Comparison of ENCODE assay signal across 9 cellular contexts in the genomic region with DNA sequence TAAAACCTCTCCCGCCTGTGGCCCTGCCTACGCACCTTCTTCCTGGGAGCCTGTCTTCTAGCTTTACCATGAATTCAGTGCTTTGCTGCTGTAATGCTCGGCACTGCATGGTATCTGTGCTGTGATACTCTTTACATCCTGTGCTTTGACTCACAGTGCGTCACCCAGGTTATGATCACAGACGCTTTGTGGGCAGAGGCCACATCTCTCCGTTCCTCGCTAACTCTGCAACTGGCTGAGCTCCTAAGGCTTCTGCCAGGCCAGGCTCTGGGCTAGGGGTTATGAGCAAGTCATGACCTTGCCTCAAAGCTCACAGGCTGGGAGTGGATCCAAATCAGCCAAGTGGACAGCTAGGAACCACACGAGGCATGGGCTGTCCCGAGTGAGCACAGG. TPM values are rescaled to one million over a fixed set of nuclear protein-coding genes. Genes with fewer than 3 reads are reported as not detected.
DNase-seq lines count a peak whose midpoint lies in the region; ATAC-seq, FAIRE-seq and TF ChIP-seq lines count a peak whose summit lies in the region.
"Had no signal": no experiment of that assay in that cellular context is flagged by ENCODE, and none has a peak within 500 bp of the region (broad histone marks: within the 10 kb centered on the region; RNA-seq: fewer than 3 reads in every experiment).

No MANE protein-coding gene starts in this region.

- CTCF ChIA-PET in activated CD4-positive, alpha-beta T cell treated with anti-CD3 and anti-CD28 coated beads for 36 hours (lab: Charles Lee): interaction anchor here (0.5 to 1.3 kb wide), 4 partner anchors 34 to 270 kb away, joined by 3 to 6 read pairs (median 3); no protein-coding TSS in a partner anchor
- CTCF ChIA-PET in mammary epithelial cell (lab: Charles Lee; ENCODE audit: low non-redundant PET): interaction anchor here (0.6 kb wide), 1 partner anchor 267 kb away, joined by 4 read pairs; no protein-coding TSS in a partner anchor

- no TSS peak for BruUV-seq in mammary epithelial cell (replicated peaks; lab: Mats Ljungman, UMichigan)

- no peak for FAIRE-seq in small intestine (lab: Jason Lieb, UNC)

- H3K9me3 ChIP-seq in mammary epithelial cell (replicated peaks; ENCODE audit: insufficient read depth, low read length): no peaks in the 10 kb centered on the region
- no peaks in the 10 kb centered on the region for H3K9me3 ChIP-seq in small intestine (ENCODE audit: control insufficient read depth, low read depth)
- H3K9me3 ChIP-seq: stomach had no signal

- TF ChIP-seq CTCF in mammary epithelial cell (conservative IDR thresholded peaks at IDR 0.05 in 1 of 2, IDR thresholded peaks at IDR 0.05 in 1 of 2; ENCODE audit: extremely low read depth in 1 of 2, insufficient read depth in 1 of 2, low read depth in 1 of 2, low read length in 2 of 2): no peak

- 80% methylated on average over 7 of the region's 9 CpGs for WGBS in mammary epithelial cell (ENCODE audit: low coverage, missing lambda C conversion rate)
- WGBS in small intestine, 3 donors: 71 to 79% (median 73%) methylated on average over 9 of the region's 9 CpGs

- H3K27me3 Mint-ChIP-seq in activated CD4-positive, alpha-beta T cell treated with anti-CD3 and anti-CD28 coated beads for 36 hours: no peaks in the 10 kb centered on the region

- H3K4me1 ChIP-seq in mammary epithelial cell (ENCODE audit: insufficient read depth, low read length): peaks cover 10% of the 10 kb centered on the region
- H3K4me1 ChIP-seq in small intestine (ENCODE audit: control insufficient read depth in 2 of 2, insufficient read depth in 1 of 2, low read depth in 1 of 2, low read length in 1 of 2): no peaks in the 10 kb centered on the region
- H3K4me1 ChIP-seq: stomach had no signal

- peak overlapping the region; percentile 69 for H3K27ac Mint-ChIP-seq in activated CD4-positive, alpha-beta T cell treated with anti-CD3 and anti-CD28 coated beads for 36 hours

- no peak overlapping the region for H3K4me3 Mint-ChIP-seq in activated CD4-positive, alpha-beta T cell treated with anti-CD3 and anti-CD28 coated beads for 36 hours

- in situ Hi-C loops in mammary epithelial cell (cut with MboI; ENCODE audit: low sequenced_read_pairs in 2 of 2): no loop called here

- H3K9ac ChIP-seq in mammary epithelial cell (ENCODE audit: insufficient read depth, low read length): no peak overlapping the region

- H3K36me3 ChIP-seq in mammary epithelial cell (ENCODE audit: insufficient read depth, low read length) (no peaks in the 10 kb centered on the region), small intestine (ENCODE audit: control insufficient read depth in 2 of 2, insufficient read depth in 2 of 2, low read length in 2 of 2) (no peaks in the 10 kb centered on the region)
- H3K36me3 ChIP-seq: stomach had no signal

- H3K27me3 ChIP-seq in mammary epithelial cell (ENCODE audit: insufficient read depth, low read length) (no peaks in the 10 kb centered on the region), small intestine (ENCODE audit: control insufficient read depth in 2 of 2, insufficient read depth in 2 of 2, low read length in 2 of 2) (no peaks in the 10 kb centered on the region)
- H3K27me3 ChIP-seq: stomach had no signal

- peaks cover 9% of the 10 kb centered on the region for H3K4me1 Mint-ChIP-seq in activated CD4-positive, alpha-beta T cell treated with anti-CD3 and anti-CD28 coated beads for 36 hours

- dilution Hi-C loops in mammary epithelial cell (cut with HindIII; ENCODE audit: low sequenced_read_pairs): no loop called here

- H2AFZ ChIP-seq in mammary epithelial cell (ENCODE audit: low read depth, low read length): no peak overlapping the region

- no peak overlapping the region for H3K4me3 ChIP-seq in mammary epithelial cell (replicated peaks in 1 of 3; ENCODE audit: insufficient read depth in 1 of 3, low read depth in 2 of 3, low read length in 3 of 3)
- H3K4me3 ChIP-seq in small intestine (ENCODE audit: low read depth in 1 of 2, low read length in 2 of 2): no peak overlapping the region
- H3K4me3 ChIP-seq: stomach had no signal

- no peaks in the 10 kb centered on the region for H3K79me2 ChIP-seq in mammary epithelial cell (ENCODE audit: insufficient read depth, low read length)

- H3K27ac ChIP-seq in mammary epithelial cell (ENCODE audit: insufficient read depth, low read depth, low read length) (no peak overlapping the region), small intestine (ENCODE audit: low read depth in 1 of 2, low read length in 1 of 2) (no peak overlapping the region)
- H3K27ac ChIP-seq: stomach had no signal

- intact Hi-C loops in activated CD4-positive, alpha-beta T cell treated with anti-CD3 and anti-CD28 coated beads for 36 hours (cut with DNase I, micrococcal nuclease): no loop called here
- intact Hi-C loops in mammary epithelial cell (cut with micrococcal nuclease): no loop called here

- no peaks in the 10 kb centered on the region for H3K36me3 Mint-ChIP-seq in activated CD4-positive, alpha-beta T cell treated with anti-CD3 and anti-CD28 coated beads for 36 hours (ENCODE audit: low read depth)

- POLR2A ChIA-PET in activated CD4-positive, alpha-beta T cell treated with anti-CD3 and anti-CD28 coated beads for 36 hours (lab: Charles Lee): interaction anchor here (1.0 kb wide), 1 partner anchor 102 kb away, joined by 3 read pairs; a partner anchor contains a TSS

- DNase-seq in GM04503 (ENCODE audit: low read depth) (peak; percentile 17), mammary epithelial cell (peak; percentile 13), small intestine (peak; percentile 29), ecto neural progenitor cell (ENCODE audit: low spot score) (no peak), SK-N-DZ (ENCODE audit: low spot score) (no peak), NCI-H1105 (lab: John Stamatoyannopoulos, UW) (no peak)
- DNase-seq in activated CD4-positive, alpha-beta T cell treated with anti-CD3 and anti-CD28 coated beads for 36 hours: peak; percentile 83
- DNase-seq: stomach had no signal

- H3K4me2 ChIP-seq in mammary epithelial cell (ENCODE audit: insufficient read depth, low read depth, low read length): no peak overlapping the region

- H3K9me3 Mint-ChIP-seq in activated CD4-positive, alpha-beta T cell treated with anti-CD3 and anti-CD28 coated beads for 36 hours (ENCODE audit: low read depth): no peaks in the 10 kb centered on the region

- peak; percentile 99 for ATAC-seq in activated CD4-positive, alpha-beta T cell treated with anti-CD3 and anti-CD28 coated beads for 36 hours
- ATAC-seq in GM21825 (IDR thresholded peaks at IDR 0.05; ENCODE audit: unreplicated experiment): no peak

- H4K20me1 ChIP-seq in mammary epithelial cell (ENCODE audit: insufficient read depth, low read length): no peaks in the 10 kb centered on the region

RNA-seq across cellular contexts. Expression of a gene that starts 23.2 kb away (rescaled TPM):
- total RNA-seq in activated CD4-positive, alpha-beta T cell treated with anti-CD3 and anti-CD28 coated beads for 36 hours: under 1 TPM; 0.46 to 0.51 TPM
- total RNA-seq in mammary epithelial cell: 10 to 100 TPM in 1 of 2 donors, 1 to 10 TPM in 1; 3.0 to 17.0 TPM
- polyA plus RNA-seq in mammary epithelial cell (2.1 TPM), small intestine (under 1 TPM; 0.45 to 0.60 (median 0.54) TPM)
- 0.93 TPM for polyA minus RNA-seq in mammary epithelial cell
- polyA plus RNA-seq in SK-N-DZ (2014; cell fraction: cytosol; rRNA removed): 0.73 and 0.75 TPM in 2 replicates
- 5.2 and 8.0 TPM in 2 replicates for polyA plus RNA-seq in SK-N-DZ (2014; cell fraction: nucleus; rRNA removed)

RNA-seq across cellular contexts. Expression of a gene that starts 32.0 kb away (rescaled TPM):
- total RNA-seq in activated CD4-positive, alpha-beta T cell treated with anti-CD3 and anti-CD28 coated beads for 36 hours: 1 to 10 TPM; 5.0 to 6.9 TPM
- total RNA-seq in mammary epithelial cell: 10 to 100 TPM in 1 of 2 donors, 1 to 10 TPM in 1; 1.5 to 11.2 TPM
- polyA plus RNA-seq in mammary epithelial cell (3.8 TPM), small intestine (10 to 100 TPM in 2 of 3 donors, 1 to 10 TPM in 1; 4.6 to 13.0 (median 11.3) TPM)
- 2.0 TPM for polyA minus RNA-seq in mammary epithelial cell
- 1.4 and 1.7 TPM in 2 replicates for polyA plus RNA-seq in SK-N-DZ (2014; cell fraction: cytosol; rRNA removed)
- polyA plus RNA-seq in SK-N-DZ (2014; cell fraction: nucleus; rRNA removed): 36.4 and 46.9 TPM in 2 replicates

RNA-seq across cellular contexts. Expression of a gene that starts 42.8 kb away (rescaled TPM):
- total RNA-seq in activated CD4-positive, alpha-beta T cell treated with anti-CD3 and anti-CD28 coated beads for 36 hours: 10 to 100 TPM; 17.1 to 17.6 TPM
- 10 to 100 TPM in 1 of 2 donors, 1 to 10 TPM in 1; 5.8 to 22.3 TPM for total RNA-seq in mammary epithelial cell
- polyA plus RNA-seq in mammary epithelial cell (21.5 TPM), small intestine (10 to 100 TPM in 1 of 3 donors, 1 to 10 TPM in 2; 6.8 to 11.4 (median 7.4) TPM)
- polyA minus RNA-seq in mammary epithelial cell: 6.9 TPM
- 9.5 and 10.0 TPM in 2 replicates for polyA plus RNA-seq in SK-N-DZ (2014; cell fraction: cytosol; rRNA removed)
- 25.2 and 26.4 TPM in 2 replicates for polyA plus RNA-seq in SK-N-DZ (2014; cell fraction: nucleus; rRNA removed)

Comparison
In these comparisons a context has a peak if more than half of its experiments do, and no peak if none do; other contexts are left out.
1. DNase-seq: peak in GM04503 (single experiment), activated CD4-positive, alpha-beta T cell treated with anti-CD3 and anti-CD28 coated beads for 36 hours (single experiment), mammary epithelial cell (single experiment) and small intestine (single experiment); none in ecto neural progenitor cell (single experiment), SK-N-DZ (single experiment) and NCI-H1105 (single experiment).